1 cellular context compared by ENCODE assay signal in genomic region chr17:64591944-64592343, GRCh38.
TF ChIP-seq lines count a peak whose summit lies in the region.

No MANE protein-coding gene starts in this region.

TF ChIP-seq in HepG2, 621 proteins besides CTCF, POLR2A, EP300 and RAD21 (continued from another document):
- TF ChIP-seq ZBTB14 (CRISPR knock-in tag; IDR thresholded peaks at IDR 0.05) (no peak), ZSCAN31 (CRISPR knock-in tag; IDR thresholded peaks at IDR 0.05; ENCODE audit: low read depth) (no peak), SYNCRIP (IDR thresholded peaks at IDR 0.05; ENCODE audit: insufficient read depth, low read depth, low read length) (no peak), NCOA2 (CRISPR knock-in tag; IDR thresholded peaks at IDR 0.05) (no peak), PTBP1 (IDR thresholded peaks at IDR 0.05; ENCODE audit: low read depth, low read length, poor library complexity, severe bottlenecking) (no peak), ZNF550 (CRISPR knock-in tag; IDR thresholded peaks at IDR 0.05; ENCODE audit: borderline replicate concordance) (no peak), ZNF503 (CRISPR knock-in tag; IDR thresholded peaks at IDR 0.05) (no peak), LRRFIP1 (CRISPR knock-in tag; conservative IDR thresholded peaks at IDR 0.05) (no peak), RARG (CRISPR knock-in tag; IDR thresholded peaks at IDR 0.05; ENCODE audit: low read depth) (no peak), ZFP62 (CRISPR knock-in tag; IDR thresholded peaks at IDR 0.05) (no peak), NFE2 (CRISPR knock-in tag; IDR thresholded peaks at IDR 0.05) (no peak), ISX (CRISPR knock-in tag; conservative IDR thresholded peaks at IDR 0.05) (no peak), ZNF318 (CRISPR knock-in tag; IDR thresholded peaks at IDR 0.05) (no peak), ZNF276 (CRISPR knock-in tag; IDR thresholded peaks at IDR 0.05; ENCODE audit: low read depth) (no peak)
